In genomic region chr21:42532466-42533181, GRCh38 we compare ENCODE assay signal across 1 cellular context.
TF ChIP-seq lines count a peak whose summit lies in the region.

No MANE protein-coding gene starts in this region.

TF ChIP-seq in GM12878, 131 proteins besides CTCF, POLR2A, EP300 and RAD21 (continued from another document and continues in another):
- TF ChIP-seq, protein P1, sequence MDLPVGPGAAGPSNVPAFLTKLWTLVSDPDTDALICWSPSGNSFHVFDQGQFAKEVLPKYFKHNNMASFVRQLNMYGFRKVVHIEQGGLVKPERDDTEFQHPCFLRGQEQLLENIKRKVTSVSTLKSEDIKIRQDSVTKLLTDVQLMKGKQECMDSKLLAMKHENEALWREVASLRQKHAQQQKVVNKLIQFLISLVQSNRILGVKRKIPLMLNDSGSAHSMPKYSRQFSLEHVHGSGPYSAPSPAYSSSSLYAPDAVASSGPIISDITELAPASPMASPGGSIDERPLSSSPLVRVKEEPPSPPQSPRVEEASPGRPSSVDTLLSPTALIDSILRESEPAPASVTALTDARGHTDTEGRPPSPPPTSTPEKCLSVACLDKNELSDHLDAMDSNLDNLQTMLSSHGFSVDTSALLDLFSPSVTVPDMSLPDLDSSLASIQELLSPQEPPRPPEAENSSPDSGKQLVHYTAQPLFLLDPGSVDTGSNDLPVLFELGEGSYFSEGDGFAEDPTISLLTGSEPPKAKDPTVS (IDR thresholded peaks at IDR 0.05; ENCODE audit: low read depth, low read length): no peak
- TF ChIP-seq RAD51 (IDR thresholded peaks at IDR 0.05) (peak; percentile 99), MYC (IDR thresholded peaks at IDR 0.05; ENCODE audit: insufficient read depth, insufficient read length, insufficient replicate concordance, low read length, severe bottlenecking) (no peak), NFXL1 (IDR thresholded peaks at IDR 0.05; ENCODE audit: borderline replicate concordance) (no peak), ATF7 (IDR thresholded peaks at IDR 0.05; ENCODE audit: low read depth) (peak; percentile 83), ESRRA (IDR thresholded peaks at IDR 0.05; ENCODE audit: low read length) (no peak), SIN3A (IDR thresholded peaks at IDR 0.05; ENCODE audit: low read depth, low read length) (peak; percentile 76; the same call in 1 of the 2 replicates), ZNF207 (IDR thresholded peaks at IDR 0.05; ENCODE audit: borderline replicate concordance) (no peak), MTA2 (IDR thresholded peaks at IDR 0.05; ENCODE audit: low read depth) (0 out of 2 replicates have a peak, but pooled peaks have one; percentile 31), RCOR1 (conservative IDR thresholded peaks at IDR 0.05; ENCODE audit: low read depth, low read length) (no peak), ZBED1 (IDR thresholded peaks at IDR 0.05; ENCODE audit: borderline replicate concordance) (no peak), NR2C1 (IDR thresholded peaks at IDR 0.05) (no peak), MYB (IDR thresholded peaks at IDR 0.05; ENCODE audit: borderline replicate concordance, low read depth, low read length) (no peak), PRDM15 (CRISPR knock-in tag; IDR thresholded peaks at IDR 0.05) (peak; percentile 67; the same call in 1 of the 2 replicates), CBX3 (IDR thresholded peaks at IDR 0.05; ENCODE audit: borderline replicate concordance, low read depth) (no peak), ETV6 (conservative IDR thresholded peaks at IDR 0.05 in 1 of 2, IDR thresholded peaks at IDR 0.05 in 1 of 2; ENCODE audit: borderline replicate concordance in 1 of 2, low read depth in 1 of 2) (no peak), HDGF (IDR thresholded peaks at IDR 0.05) (no peak), SIX5 (IDR thresholded peaks at IDR 0.05; ENCODE audit: low read depth, low read length, severe bottlenecking) (no peak), TCF3 (IDR thresholded peaks at IDR 0.05; ENCODE audit: borderline replicate concordance, insufficient read depth, low read depth, low read length) (0 out of 2 replicates have a peak, but pooled peaks have one; percentile 46), TARDBP (IDR thresholded peaks at IDR 0.05; ENCODE audit: borderline replicate concordance) (no peak), IKZF2 (IDR thresholded peaks at IDR 0.05) (peak in 1 of 2 experiments; percentile 38; a peak in 2 of 4 replicates), E2F4 (IDR thresholded peaks at IDR 0.05; ENCODE audit: low read depth, low read length) (no peak), IKZF1 (conservative IDR thresholded peaks at IDR 0.05) (peak; percentile 59), JUNB (IDR thresholded peaks at IDR 0.05) (no peak), TCF12 (IDR thresholded peaks at IDR 0.05; ENCODE audit: low read depth, low read length) (peak; percentile 69; the same call in 1 of the 2 replicates), ZNF592 (IDR thresholded peaks at IDR 0.05) (0 out of 2 replicates have a peak, but pooled peaks have one; percentile 48), HCFC1 (IDR thresholded peaks at IDR 0.05; ENCODE audit: low read length) (no peak; the same call in 1 of the 2 replicates), IRF5 (IDR thresholded peaks at IDR 0.05; ENCODE audit: borderline replicate concordance) (no peak), SUZ12 (IDR thresholded peaks at IDR 0.05; ENCODE audit: unreplicated experiment) (no peak), BCL11A (IDR thresholded peaks at IDR 0.05; ENCODE audit: low read depth, low read length) (no peak), ZNF24 (IDR thresholded peaks at IDR 0.05) (no peak), KDM1A (IDR thresholded peaks at IDR 0.05; ENCODE audit: borderline replicate concordance) (no peak)
- TF ChIP-seq, protein P2, sequence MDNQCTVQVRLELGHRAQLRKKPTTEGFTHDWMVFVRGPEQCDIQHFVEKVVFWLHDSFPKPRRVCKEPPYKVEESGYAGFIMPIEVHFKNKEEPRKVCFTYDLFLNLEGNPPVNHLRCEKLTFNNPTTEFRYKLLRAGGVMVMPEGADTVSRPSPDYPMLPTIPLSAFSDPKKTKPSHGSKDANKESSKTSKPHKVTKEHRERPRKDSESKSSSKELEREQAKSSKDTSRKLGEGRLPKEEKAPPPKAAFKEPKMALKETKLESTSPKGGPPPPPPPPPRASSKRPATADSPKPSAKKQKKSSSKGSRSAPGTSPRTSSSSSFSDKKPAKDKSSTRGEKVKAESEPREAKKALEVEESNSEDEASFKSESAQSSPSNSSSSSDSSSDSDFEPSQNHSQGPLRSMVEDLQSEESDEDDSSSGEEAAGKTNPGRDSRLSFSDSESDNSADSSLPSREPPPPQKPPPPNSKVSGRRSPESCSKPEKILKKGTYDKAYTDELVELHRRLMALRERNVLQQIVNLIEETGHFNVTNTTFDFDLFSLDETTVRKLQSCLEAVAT (IDR thresholded peaks at IDR 0.05): peak; percentile 60
- TF ChIP-seq, protein P3, sequence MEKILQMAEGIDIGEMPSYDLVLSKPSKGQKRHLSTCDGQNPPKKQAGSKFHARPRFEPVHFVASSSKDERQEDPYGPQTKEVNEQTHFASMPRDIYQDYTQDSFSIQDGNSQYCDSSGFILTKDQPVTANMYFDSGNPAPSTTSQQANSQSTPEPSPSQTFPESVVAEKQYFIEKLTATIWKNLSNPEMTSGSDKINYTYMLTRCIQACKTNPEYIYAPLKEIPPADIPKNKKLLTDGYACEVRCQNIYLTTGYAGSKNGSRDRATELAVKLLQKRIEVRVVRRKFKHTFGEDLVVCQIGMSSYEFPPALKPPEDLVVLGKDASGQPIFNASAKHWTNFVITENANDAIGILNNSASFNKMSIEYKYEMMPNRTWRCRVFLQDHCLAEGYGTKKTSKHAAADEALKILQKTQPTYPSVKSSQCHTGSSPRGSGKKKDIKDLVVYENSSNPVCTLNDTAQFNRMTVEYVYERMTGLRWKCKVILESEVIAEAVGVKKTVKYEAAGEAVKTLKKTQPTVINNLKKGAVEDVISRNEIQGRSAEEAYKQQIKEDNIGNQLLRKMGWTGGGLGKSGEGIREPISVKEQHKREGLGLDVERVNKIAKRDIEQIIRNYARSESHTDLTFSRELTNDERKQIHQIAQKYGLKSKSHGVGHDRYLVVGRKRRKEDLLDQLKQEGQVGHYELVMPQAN (conservative IDR thresholded peaks at IDR 0.05): peak; percentile 73; the same call in 1 of the 2 replicates
- TF ChIP-seq, protein P4, sequence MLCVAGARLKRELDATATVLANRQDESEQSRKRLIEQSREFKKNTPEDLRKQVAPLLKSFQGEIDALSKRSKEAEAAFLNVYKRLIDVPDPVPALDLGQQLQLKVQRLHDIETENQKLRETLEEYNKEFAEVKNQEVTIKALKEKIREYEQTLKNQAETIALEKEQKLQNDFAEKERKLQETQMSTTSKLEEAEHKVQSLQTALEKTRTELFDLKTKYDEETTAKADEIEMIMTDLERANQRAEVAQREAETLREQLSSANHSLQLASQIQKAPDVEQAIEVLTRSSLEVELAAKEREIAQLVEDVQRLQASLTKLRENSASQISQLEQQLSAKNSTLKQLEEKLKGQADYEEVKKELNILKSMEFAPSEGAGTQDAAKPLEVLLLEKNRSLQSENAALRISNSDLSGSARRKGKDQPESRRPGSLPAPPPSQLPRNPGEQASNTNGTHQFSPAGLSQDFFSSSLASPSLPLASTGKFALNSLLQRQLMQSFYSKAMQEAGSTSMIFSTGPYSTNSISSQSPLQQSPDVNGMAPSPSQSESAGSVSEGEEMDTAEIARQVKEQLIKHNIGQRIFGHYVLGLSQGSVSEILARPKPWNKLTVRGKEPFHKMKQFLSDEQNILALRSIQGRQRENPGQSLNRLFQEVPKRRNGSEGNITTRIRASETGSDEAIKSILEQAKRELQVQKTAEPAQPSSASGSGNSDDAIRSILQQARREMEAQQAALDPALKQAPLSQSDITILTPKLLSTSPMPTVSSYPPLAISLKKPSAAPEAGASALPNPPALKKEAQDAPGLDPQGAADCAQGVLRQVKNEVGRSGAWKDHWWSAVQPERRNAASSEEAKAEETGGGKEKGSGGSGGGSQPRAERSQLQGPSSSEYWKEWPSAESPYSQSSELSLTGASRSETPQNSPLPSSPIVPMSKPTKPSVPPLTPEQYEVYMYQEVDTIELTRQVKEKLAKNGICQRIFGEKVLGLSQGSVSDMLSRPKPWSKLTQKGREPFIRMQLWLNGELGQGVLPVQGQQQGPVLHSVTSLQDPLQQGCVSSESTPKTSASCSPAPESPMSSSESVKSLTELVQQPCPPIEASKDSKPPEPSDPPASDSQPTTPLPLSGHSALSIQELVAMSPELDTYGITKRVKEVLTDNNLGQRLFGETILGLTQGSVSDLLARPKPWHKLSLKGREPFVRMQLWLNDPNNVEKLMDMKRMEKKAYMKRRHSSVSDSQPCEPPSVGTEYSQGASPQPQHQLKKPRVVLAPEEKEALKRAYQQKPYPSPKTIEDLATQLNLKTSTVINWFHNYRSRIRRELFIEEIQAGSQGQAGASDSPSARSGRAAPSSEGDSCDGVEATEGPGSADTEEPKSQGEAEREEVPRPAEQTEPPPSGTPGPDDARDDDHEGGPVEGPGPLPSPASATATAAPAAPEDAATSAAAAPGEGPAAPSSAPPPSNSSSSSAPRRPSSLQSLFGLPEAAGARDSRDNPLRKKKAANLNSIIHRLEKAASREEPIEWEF (IDR thresholded peaks at IDR 0.05; ENCODE audit: insufficient replicate concordance, low read depth, low read length): no peak
- TF ChIP-seq, protein P5, sequence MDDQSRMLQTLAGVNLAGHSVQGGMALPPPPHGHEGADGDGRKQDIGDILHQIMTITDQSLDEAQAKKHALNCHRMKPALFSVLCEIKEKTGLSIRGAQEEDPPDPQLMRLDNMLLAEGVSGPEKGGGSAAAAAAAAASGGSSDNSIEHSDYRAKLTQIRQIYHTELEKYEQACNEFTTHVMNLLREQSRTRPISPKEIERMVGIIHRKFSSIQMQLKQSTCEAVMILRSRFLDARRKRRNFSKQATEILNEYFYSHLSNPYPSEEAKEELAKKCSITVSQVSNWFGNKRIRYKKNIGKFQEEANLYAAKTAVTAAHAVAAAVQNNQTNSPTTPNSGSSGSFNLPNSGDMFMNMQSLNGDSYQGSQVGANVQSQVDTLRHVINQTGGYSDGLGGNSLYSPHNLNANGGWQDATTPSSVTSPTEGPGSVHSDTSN (IDR thresholded peaks at IDR 0.05; ENCODE audit: insufficient replicate concordance, low read depth, low read length): peak; percentile 28
